ENCODE assay signal across 8 cellular contexts in genomic region chr12:12704593-12705230, GRCh38. TPM values are rescaled to one million over a fixed set of nuclear protein-coding genes. Genes with fewer than 3 reads are reported as not detected.
DNase-seq lines count a peak whose midpoint lies in the region; ATAC-seq and TF ChIP-seq lines count a peak whose summit lies in the region.

No MANE protein-coding gene starts in this region.

- DNase-seq in CD1c-positive myeloid dendritic cell (ENCODE audit: extremely low spot score) (peak; percentile 77), NCI-H446 treated with DMSO at 0.1 percent for 48 hours (lab: John Stamatoyannopoulos, UW) (peak; percentile 87), glutamatergic neuron (peak; percentile 33), trophoblast cell (peak; percentile 68 to 88)
- no peak for DNase-seq in stimulated activated CD4-positive, alpha-beta T cell treated with anti-CD3 and anti-CD28 coated beads, Interleukin-12 subunit alpha, Interleukin-12 subunit beta, amount 100 ng/mL, for 4 hours

- H3K9me3 ChIP-seq in trophoblast cell (ENCODE audit: insufficient read depth, low read depth, low read length): no peaks in the 10 kb centered on the region

- H3K27ac Mint-ChIP-seq in activated naive CD4-positive, alpha-beta T cell treated with anti-CD3 and anti-CD28 coated beads, Interleukin-2, amount 50 U/mL, for 24 hours: peak overlapping the region; percentile 88
- no peak overlapping the region for H3K27ac Mint-ChIP-seq in glutamatergic neuron (ENCODE audit: unreplicated experiment)

- H3K9me3 Mint-ChIP-seq in activated naive CD4-positive, alpha-beta T cell treated with anti-CD3 and anti-CD28 coated beads, Interleukin-2, amount 50 U/mL, for 24 hours: no peaks in the 10 kb centered on the region
- H3K9me3 Mint-ChIP-seq in glutamatergic neuron (ENCODE audit: unreplicated experiment): peaks cover 1% of the 10 kb centered on the region

- H3K27ac ChIP-seq in trophoblast cell (ENCODE audit: low read depth, low read length): no peak overlapping the region

- no peak overlapping the region for H3K4me3 ChIP-seq in trophoblast cell (ENCODE audit: low read depth, low read length)

- no peak overlapping the region for H4K8ac ChIP-seq in trophoblast cell (ENCODE audit: low read depth, low read length)

- no peak overlapping the region for H2AFZ ChIP-seq in trophoblast cell (ENCODE audit: insufficient read depth, low read length, poor library complexity)

- no peaks in the 10 kb centered on the region for H3K27me3 ChIP-seq in trophoblast cell (ENCODE audit: insufficient read depth, low read length)

- no peak overlapping the region for H4K91ac ChIP-seq in trophoblast cell (ENCODE audit: low read depth, low read length)

- no peak overlapping the region for H3K14ac ChIP-seq in trophoblast cell (ENCODE audit: low read length)

- ATAC-seq in GM18511 (IDR thresholded peaks at IDR 0.05; ENCODE audit: unreplicated experiment) (peak; percentile 77), HG03354 (IDR thresholded peaks at IDR 0.05; ENCODE audit: poor library complexity, severe bottlenecking, unreplicated experiment) (peak; percentile 86)

- no peak overlapping the region for H2BK12ac ChIP-seq in trophoblast cell (ENCODE audit: low read length)

- peaks cover 34% of the 10 kb centered on the region for H3K4me1 Mint-ChIP-seq in activated naive CD4-positive, alpha-beta T cell treated with anti-CD3 and anti-CD28 coated beads, Interleukin-2, amount 50 U/mL, for 24 hours
- peaks cover 3% of the 10 kb centered on the region for H3K4me1 Mint-ChIP-seq in glutamatergic neuron (ENCODE audit: low read depth, unreplicated experiment)

- H3K36me3 Mint-ChIP-seq in activated naive CD4-positive, alpha-beta T cell treated with anti-CD3 and anti-CD28 coated beads, Interleukin-2, amount 50 U/mL, for 24 hours: no peaks in the 10 kb centered on the region
- H3K36me3 Mint-ChIP-seq in glutamatergic neuron (ENCODE audit: unreplicated experiment): no peaks in the 10 kb centered on the region

- no peaks in the 10 kb centered on the region for H3K36me3 ChIP-seq in trophoblast cell (ENCODE audit: control insufficient read depth in 1 of 2, insufficient read depth in 2 of 2, low read length in 2 of 2)

- no peak overlapping the region for H2BK5ac ChIP-seq in trophoblast cell (ENCODE audit: low read depth, low read length, poor library complexity)

- H3K79me2 ChIP-seq in trophoblast cell (ENCODE audit: control insufficient read depth, insufficient read depth, low read length, poor library complexity): no peaks in the 10 kb centered on the region

- H3K23ac ChIP-seq in trophoblast cell (ENCODE audit: low read length): no peak overlapping the region

- no peaks in the 10 kb centered on the region for H3K79me1 ChIP-seq in trophoblast cell (ENCODE audit: low read length)

- no peak overlapping the region for H2AK5ac ChIP-seq in trophoblast cell (ENCODE audit: low read length)

- no peak overlapping the region for H3K4me2 ChIP-seq in trophoblast cell (ENCODE audit: low read length)

- no peaks in the 10 kb centered on the region for H3K27me3 Mint-ChIP-seq in activated naive CD4-positive, alpha-beta T cell treated with anti-CD3 and anti-CD28 coated beads, Interleukin-2, amount 50 U/mL, for 24 hours
- no peaks in the 10 kb centered on the region for H3K27me3 Mint-ChIP-seq in glutamatergic neuron (ENCODE audit: unreplicated experiment)

- H2BK120ac ChIP-seq in trophoblast cell (ENCODE audit: insufficient read depth, low read length, poor library complexity): no peak overlapping the region

- no peak overlapping the region for H3K9ac ChIP-seq in trophoblast cell (ENCODE audit: low read length)

- no CpG with 5 or more reads among the region's 7 CpGs for WGBS in trophoblast cell (ENCODE audit: extremely low coverage, insufficient coverage, insufficient read length)

- peak overlapping the region; percentile 71 for H3K4me3 Mint-ChIP-seq in activated naive CD4-positive, alpha-beta T cell treated with anti-CD3 and anti-CD28 coated beads, Interleukin-2, amount 50 U/mL, for 24 hours
- no peak overlapping the region for H3K4me3 Mint-ChIP-seq in glutamatergic neuron (ENCODE audit: unreplicated experiment)

- H3K4me1 ChIP-seq in trophoblast cell (ENCODE audit: control insufficient read depth in 1 of 2, insufficient read depth in 2 of 2, low read length in 2 of 2): peaks cover 2 to 3% of the 10 kb centered on the region in 2 experiments

- no peak overlapping the region for H3K4ac ChIP-seq in trophoblast cell (ENCODE audit: low read depth, low read length)

- H3K18ac ChIP-seq in trophoblast cell (ENCODE audit: low read length): no peak overlapping the region

- TF ChIP-seq CTCF in glutamatergic neuron (IDR thresholded peaks at IDR 0.05; ENCODE audit: partially characterized antibody, unreplicated experiment): peak; percentile 55

- H4K12ac ChIP-seq in trophoblast cell (ENCODE audit: low read depth, low read length): no peak overlapping the region

RNA-seq across cellular contexts. Expression of gene GPR19, which starts 8.7 kb away (rescaled TPM):
- total RNA-seq in glutamatergic neuron (ENCODE audit: unreplicated experiment): 12.4 TPM
- 3.1 and 3.5 TPM in 2 replicates for polyA plus RNA-seq in trophoblast cell (2013)

RNA-seq across cellular contexts. Expression of gene CDKN1B, which starts 12.5 kb away (rescaled TPM):
- 36.0 TPM for total RNA-seq in glutamatergic neuron (ENCODE audit: unreplicated experiment)
- 14.3 and 15.3 TPM in 2 replicates for polyA plus RNA-seq in trophoblast cell (2013)
